In the genomic region with DNA sequence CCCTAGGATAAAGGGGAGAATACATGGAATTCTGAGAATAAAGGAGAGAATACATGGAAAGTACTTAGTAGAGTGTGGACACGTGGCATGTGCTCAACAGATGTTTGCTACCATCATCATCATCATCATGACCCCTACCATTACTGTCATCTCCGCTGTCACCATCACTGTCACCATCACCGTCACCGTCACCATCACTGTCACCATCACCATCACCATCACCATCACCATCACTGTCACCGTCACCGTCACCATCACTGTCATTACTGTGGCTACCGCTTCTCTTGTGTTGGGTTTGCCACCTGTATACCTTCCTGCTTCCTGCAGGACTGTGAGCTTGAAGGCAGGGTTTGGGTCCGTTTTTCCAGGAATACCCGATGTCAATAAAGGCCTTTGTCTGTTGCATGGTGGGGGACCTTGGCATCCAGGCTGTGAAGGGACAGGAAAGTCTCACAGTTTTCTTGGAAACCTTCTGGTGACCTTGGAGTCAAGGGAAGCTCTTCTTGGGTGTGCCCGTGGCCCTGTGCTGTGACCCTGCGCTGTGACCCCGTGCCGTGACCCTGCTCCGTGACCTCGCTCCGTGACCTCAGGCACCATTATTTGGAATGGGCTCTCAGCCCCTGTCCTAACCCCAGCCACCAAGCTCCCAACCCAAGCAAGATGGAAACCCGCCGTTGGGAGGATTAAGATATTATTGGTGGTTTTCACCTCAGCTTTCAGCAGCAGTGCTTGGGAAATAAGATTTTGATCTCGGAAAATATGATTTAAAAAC, we compare ENCODE assay signal across 2 cellular contexts.
TF ChIP-seq lines count a peak whose summit lies in the region.

No MANE protein-coding gene starts in this region.

TF ChIP-seq in A549, 52 proteins besides CTCF, POLR2A, EP300 and RAD21:
- TF ChIP-seq POLR2AphosphoS2 (conservative IDR thresholded peaks at IDR 0.05; ENCODE audit: low read length) (no peak), CEBPB (IDR thresholded peaks at IDR 0.05) (no peak)

TF ChIP-seq in neural cell, 6 proteins besides CTCF, POLR2A, EP300 and RAD21:
- no peak for TF ChIP-seq POLR2AphosphoS5 (IDR thresholded peaks at IDR 0.05)
- TF ChIP-seq, protein P1, sequence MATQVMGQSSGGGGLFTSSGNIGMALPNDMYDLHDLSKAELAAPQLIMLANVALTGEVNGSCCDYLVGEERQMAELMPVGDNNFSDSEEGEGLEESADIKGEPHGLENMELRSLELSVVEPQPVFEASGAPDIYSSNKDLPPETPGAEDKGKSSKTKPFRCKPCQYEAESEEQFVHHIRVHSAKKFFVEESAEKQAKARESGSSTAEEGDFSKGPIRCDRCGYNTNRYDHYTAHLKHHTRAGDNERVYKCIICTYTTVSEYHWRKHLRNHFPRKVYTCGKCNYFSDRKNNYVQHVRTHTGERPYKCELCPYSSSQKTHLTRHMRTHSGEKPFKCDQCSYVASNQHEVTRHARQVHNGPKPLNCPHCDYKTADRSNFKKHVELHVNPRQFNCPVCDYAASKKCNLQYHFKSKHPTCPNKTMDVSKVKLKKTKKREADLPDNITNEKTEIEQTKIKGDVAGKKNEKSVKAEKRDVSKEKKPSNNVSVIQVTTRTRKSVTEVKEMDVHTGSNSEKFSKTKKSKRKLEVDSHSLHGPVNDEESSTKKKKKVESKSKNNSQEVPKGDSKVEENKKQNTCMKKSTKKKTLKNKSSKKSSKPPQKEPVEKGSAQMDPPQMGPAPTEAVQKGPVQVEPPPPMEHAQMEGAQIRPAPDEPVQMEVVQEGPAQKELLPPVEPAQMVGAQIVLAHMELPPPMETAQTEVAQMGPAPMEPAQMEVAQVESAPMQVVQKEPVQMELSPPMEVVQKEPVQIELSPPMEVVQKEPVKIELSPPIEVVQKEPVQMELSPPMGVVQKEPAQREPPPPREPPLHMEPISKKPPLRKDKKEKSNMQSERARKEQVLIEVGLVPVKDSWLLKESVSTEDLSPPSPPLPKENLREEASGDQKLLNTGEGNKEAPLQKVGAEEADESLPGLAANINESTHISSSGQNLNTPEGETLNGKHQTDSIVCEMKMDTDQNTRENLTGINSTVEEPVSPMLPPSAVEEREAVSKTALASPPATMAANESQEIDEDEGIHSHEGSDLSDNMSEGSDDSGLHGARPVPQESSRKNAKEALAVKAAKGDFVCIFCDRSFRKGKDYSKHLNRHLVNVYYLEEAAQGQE (IDR thresholded peaks at IDR 0.05; ENCODE audit: borderline replicate concordance) = no peak
- TF ChIP-seq MXI1 (conservative IDR thresholded peaks at IDR 0.05; ENCODE audit: poor library complexity, severe bottlenecking) = no peak
- no peak for TF ChIP-seq TAF1 (IDR thresholded peaks at IDR 0.05; ENCODE audit: low read depth)
- TF ChIP-seq EZH2 (IDR thresholded peaks at IDR 0.05; ENCODE audit: borderline replicate concordance, insufficient read depth, low read length, poor library complexity, severe bottlenecking) = no peak
- TF ChIP-seq SMC3 (conservative IDR thresholded peaks at IDR 0.05; ENCODE audit: poor library complexity) = no peak
